20 cellular contexts compared by ENCODE assay signal in the genomic region with DNA sequence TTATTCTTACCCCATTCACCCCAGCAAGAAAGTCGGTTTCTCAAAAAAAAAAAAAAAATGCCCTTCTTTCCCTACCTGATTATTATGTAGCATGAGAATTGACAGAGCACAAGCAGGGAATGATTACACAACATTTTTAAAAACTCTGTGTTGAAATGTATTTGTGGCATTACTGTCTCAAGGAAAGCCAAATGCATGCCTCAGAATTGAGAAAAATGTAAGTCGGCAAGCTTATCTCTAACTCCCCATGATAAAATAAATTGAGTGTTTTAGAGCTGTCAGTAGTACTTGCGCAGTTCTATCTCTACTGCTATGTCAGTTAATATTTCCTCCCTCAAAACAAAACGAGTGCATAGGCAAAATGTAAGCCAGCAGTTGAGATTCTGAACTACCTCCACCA. TPM values are rescaled to one million over a fixed set of nuclear protein-coding genes. Genes with fewer than 3 reads are reported as not detected.
A peak's percentile ranks its signal among the peaks of the same experiment; 100 is the strongest.
DNase-seq lines count a peak whose midpoint lies in the region; ATAC-seq and TF ChIP-seq lines count a peak whose summit lies in the region.
"Had no signal": no experiment of that assay in that cellular context is flagged by ENCODE, and none has a peak within 500 bp of the region (broad histone marks: within the 10 kb centered on the region; RNA-seq: fewer than 3 reads in every experiment).

No MANE protein-coding gene starts in this region.

- H3K9me3 ChIP-seq in fibroblast of lung (ENCODE audit: control insufficient read depth, insufficient read depth, low read depth, low read length): no peaks in the 10 kb centered on the region
- H3K9me3 ChIP-seq in mesenchymal stem cell (ENCODE audit: control insufficient read depth, low read length): no peaks in the 10 kb centered on the region
- H3K9me3 ChIP-seq: BE2C had no signal

- H4K8ac ChIP-seq in mesenchymal stem cell (ENCODE audit: low read length): no peak overlapping the region

- H2AFZ ChIP-seq in fibroblast of lung (ENCODE audit: low read length): no peak overlapping the region
- no peak overlapping the region for H2AFZ ChIP-seq in mesenchymal stem cell (ENCODE audit: low read depth, low read length)
- H2AFZ ChIP-seq: GM23338 had no signal

- H4K91ac ChIP-seq in mesenchymal stem cell (ENCODE audit: low read length): no peak overlapping the region

- no peaks in the 10 kb centered on the region for H3K79me2 ChIP-seq in fibroblast of lung (ENCODE audit: control insufficient read depth, insufficient read depth, low read length)

- H2BK15ac ChIP-seq in mesenchymal stem cell (ENCODE audit: low read depth, poor library complexity, severe bottlenecking): no peak overlapping the region

- no peak overlapping the region for H3K4ac ChIP-seq in mesenchymal stem cell (ENCODE audit: low read depth in 1 of 2, low read length in 2 of 2)

- H3K79me1 ChIP-seq in mesenchymal stem cell (replicated peaks; ENCODE audit: low read length, poor library complexity, severe bottlenecking): no peaks in the 10 kb centered on the region

- H3K4me2 ChIP-seq in fibroblast of lung (ENCODE audit: extremely low read depth, insufficient read depth, low read length): no peak overlapping the region
- H3K4me2 ChIP-seq in mesenchymal stem cell (ENCODE audit: low read length, poor library complexity, severe bottlenecking): no peak overlapping the region
- H3K4me2 ChIP-seq: GM23338 had no signal

- H3K4me3 ChIP-seq in AG09309 (ENCODE audit: control insufficient read depth, low read depth, low read length): no peak overlapping the region
- no peak overlapping the region for H3K4me3 ChIP-seq in fibroblast of lung (replicated peaks in 1 of 4; ENCODE audit: control extremely low read depth in 1 of 4, insufficient read depth in 1 of 4, low read depth in 3 of 4, low read length in 4 of 4)
- H3K4me3 ChIP-seq in mesenchymal stem cell (ENCODE audit: insufficient read depth in 1 of 2, low read depth in 1 of 2, low read length in 2 of 2): no peak overlapping the region
- H3K4me3 ChIP-seq: GM12878, GM23338 had no signal

- H2BK5ac ChIP-seq in mesenchymal stem cell (ENCODE audit: low read depth, low read length, poor library complexity, severe bottlenecking): no peak overlapping the region

- no peaks in the 10 kb centered on the region for H3K9me3 Mint-ChIP-seq in Calu3 (ENCODE audit: low read depth, unreplicated experiment)
- H3K9me3 Mint-ChIP-seq: GM23338 had no signal

- intact Hi-C loops in Calu3 (cut with micrococcal nuclease; ENCODE audit: unreplicated experiment): loop anchor here (10.0 kb wide), 2 partner anchors 56 to 364 kb away; no protein-coding TSS in a partner anchor

- BruUV-seq in Calu3 (replicated peaks; lab: Mats Ljungman, UMichigan): no TSS peak

- CTCF ChIA-PET in Calu3 (lab: Charles Lee): interaction anchor here (0.6 to 0.7 kb wide), 2 partner anchors 11 to 25 kb away, joined by 3 read pairs; no protein-coding TSS in a partner anchor

- H4K20me1 ChIP-seq in fibroblast of lung (ENCODE audit: control insufficient read depth, extremely low read depth, insufficient read depth, low read length): no peaks in the 10 kb centered on the region

- no peak overlapping the region for H2BK120ac ChIP-seq in mesenchymal stem cell (ENCODE audit: low read depth, low read length)

- no peaks in the 10 kb centered on the region for H3K36me3 Mint-ChIP-seq in Calu3 (ENCODE audit: insufficient read depth, unreplicated experiment)
- H3K36me3 Mint-ChIP-seq: CD4-positive, alpha-beta memory T cell had no signal

- H2AK5ac ChIP-seq in mesenchymal stem cell (ENCODE audit: low read length, severe bottlenecking): no peak overlapping the region

- TF ChIP-seq CTCF in AG09309 (IDR thresholded peaks at IDR 0.05; ENCODE audit: control insufficient read depth, insufficient read depth, low read depth, low read length, missing control alignments) (no peak), fibroblast of lung (conservative IDR thresholded peaks at IDR 0.05 in 1 of 2, IDR thresholded peaks at IDR 0.05 in 1 of 2; ENCODE audit: low read depth in 1 of 2, low read length in 2 of 2) (no peak), Calu3 (IDR thresholded peaks at IDR 0.05; ENCODE audit: unreplicated experiment) (no peak)

- no peak overlapping the region for H3K9ac ChIP-seq in fibroblast of lung (ENCODE audit: insufficient read depth, low read length)
- no peak overlapping the region for H3K9ac ChIP-seq in mesenchymal stem cell (ENCODE audit: low read length)

- no peak overlapping the region for H3K4me3 Mint-ChIP-seq in Calu3 (ENCODE audit: low read depth, unreplicated experiment)
- H3K4me3 Mint-ChIP-seq: CD4-positive, alpha-beta memory T cell; GM23338 had no signal

- H3K27me3 Mint-ChIP-seq in Calu3 (ENCODE audit: unreplicated experiment): no peaks in the 10 kb centered on the region
- H3K27me3 Mint-ChIP-seq: CD4-positive, alpha-beta memory T cell had no signal

- H3K36me3 ChIP-seq in fibroblast of lung (ENCODE audit: control insufficient read depth, insufficient read depth, low read length) (no peaks in the 10 kb centered on the region), mesenchymal stem cell (ENCODE audit: control insufficient read depth in 1 of 2, insufficient read depth in 2 of 2, low read depth in 1 of 2, low read length in 2 of 2) (no peaks in the 10 kb centered on the region)
- H3K36me3 ChIP-seq: BE2C had no signal

- H3K27ac ChIP-seq in fibroblast of lung (ENCODE audit: insufficient read depth, low read length) (no peak overlapping the region), mesenchymal stem cell (ENCODE audit: low read length, poor library complexity, severe bottlenecking) (no peak overlapping the region)
- H3K27ac ChIP-seq: C4-2B had no signal

- no peaks in the 10 kb centered on the region for H3K27me3 ChIP-seq in fibroblast of lung (ENCODE audit: control insufficient read depth, insufficient read depth, low read length)
- H3K27me3 ChIP-seq in mesenchymal stem cell (ENCODE audit: control insufficient read depth in 1 of 2, insufficient read depth in 1 of 2, low read length in 2 of 2): no peaks in the 10 kb centered on the region
- H3K27me3 ChIP-seq: BE2C had no signal

- no peak overlapping the region for H3K14ac ChIP-seq in mesenchymal stem cell (ENCODE audit: low read length in 2 of 2)

- 51% methylated on average over 2 of the region's 4 CpGs for WGBS in mesenchymal stem cell

- DNase-seq in AG09309 (ENCODE audit: low read depth): peak; percentile 24
- DNase-seq in NCI-H226: peak; percentile 47
- DNase-seq in fibroblast of lung (ENCODE audit: low read depth in 2 of 2): peak; percentile 32 to 50
- DNase-seq in mesenchymal stem cell: peak; percentile 41
- DNase-seq in cerebellum (ENCODE audit: low spot score): no peak
- DNase-seq in GM03348 (ENCODE audit: low spot score): no peak
- DNase-seq in Calu3: no peak
- DNase-seq: ACHN; BE2C; CD4-positive, alpha-beta memory T cell; DMS153; DMS79 treated with DMSO at 0.1 percent for 48 hours; GF-D8; H7 had no signal

- no peak overlapping the region for H3K27ac Mint-ChIP-seq in Calu3 (ENCODE audit: unreplicated experiment)
- H3K27ac Mint-ChIP-seq: GM23338 had no signal

- ATAC-seq in HG03095 (IDR thresholded peaks at IDR 0.05; ENCODE audit: unreplicated experiment): no peak
- ATAC-seq: GM12878, GM23338, HepG2 had no signal

- H3K4me1 ChIP-seq in fibroblast of lung (ENCODE audit: control insufficient read depth, extremely low read depth, insufficient read depth, low read length) (no peaks in the 10 kb centered on the region), mesenchymal stem cell (ENCODE audit: control insufficient read depth, insufficient read depth, low read depth, low read length) (no peaks in the 10 kb centered on the region)
- H3K4me1 ChIP-seq: BE2C had no signal

- peaks cover 12% of the 10 kb centered on the region for H3K4me1 Mint-ChIP-seq in Calu3 (ENCODE audit: low read depth, unreplicated experiment)
- H3K4me1 Mint-ChIP-seq: CD4-positive, alpha-beta memory T cell had no signal

- H3K23ac ChIP-seq in mesenchymal stem cell (ENCODE audit: low read length in 2 of 2): no peak overlapping the region

- H3K18ac ChIP-seq in mesenchymal stem cell (ENCODE audit: low read depth in 1 of 2, low read length in 2 of 2): no peak overlapping the region

- no peak overlapping the region for H2BK12ac ChIP-seq in mesenchymal stem cell (ENCODE audit: low read length in 2 of 2)

RNA-seq across cellular contexts. Expression of a gene that starts 25.7 kb away (rescaled TPM):
- total RNA-seq in fibroblast of lung (11.3 and 42.3 TPM in 2 replicates), cerebellum (44.3 TPM), Calu3 (2022) (1.3 and 1.9 TPM in 2 replicates)
- polyA plus RNA-seq in fibroblast of lung: 11.7 TPM in 2 replicates
- 5.4 and 6.4 TPM in 2 replicates for polyA plus RNA-seq in fibroblast of lung (2012)
- 2.1 TPM in 2 replicates for polyA minus RNA-seq in fibroblast of lung (ENCODE audit: low replicate concordance)
- 22.1 TPM for polyA plus RNA-seq in mesenchymal stem cell (2013, experiment 1 of 2)
- 23.1 TPM for polyA plus RNA-seq in mesenchymal stem cell (2013, experiment 2 of 2)
- total RNA-seq: A172; CD4-positive, alpha-beta memory T cell; GM12878; HepG2 had no signal
- polyA plus RNA-seq: CD4-positive, alpha-beta memory T cell; GM12878; HepG2 had no signal

Comparison
In these comparisons a context has a peak if more than half of its experiments do, and no peak if none do; other contexts are left out.
1. DNase-seq: peak in AG09309 (single experiment), NCI-H226 (single experiment), fibroblast of lung (2 of 2) and mesenchymal stem cell (single experiment); none in cerebellum (single experiment), GM03348 (single experiment) and Calu3 (single experiment).